2 cellular contexts compared by ENCODE assay signal in genomic region chr11:115276799-115277198, GRCh38.
TF ChIP-seq lines count a peak whose summit lies in the region.

No MANE protein-coding gene starts in this region.

TF ChIP-seq in SK-N-SH treated with all-trans-retinoic acid at 6 μM for 48 hours, 23 proteins besides CTCF, POLR2A, EP300 and RAD21 (continued from another document):
- TF ChIP-seq, protein P1, sequence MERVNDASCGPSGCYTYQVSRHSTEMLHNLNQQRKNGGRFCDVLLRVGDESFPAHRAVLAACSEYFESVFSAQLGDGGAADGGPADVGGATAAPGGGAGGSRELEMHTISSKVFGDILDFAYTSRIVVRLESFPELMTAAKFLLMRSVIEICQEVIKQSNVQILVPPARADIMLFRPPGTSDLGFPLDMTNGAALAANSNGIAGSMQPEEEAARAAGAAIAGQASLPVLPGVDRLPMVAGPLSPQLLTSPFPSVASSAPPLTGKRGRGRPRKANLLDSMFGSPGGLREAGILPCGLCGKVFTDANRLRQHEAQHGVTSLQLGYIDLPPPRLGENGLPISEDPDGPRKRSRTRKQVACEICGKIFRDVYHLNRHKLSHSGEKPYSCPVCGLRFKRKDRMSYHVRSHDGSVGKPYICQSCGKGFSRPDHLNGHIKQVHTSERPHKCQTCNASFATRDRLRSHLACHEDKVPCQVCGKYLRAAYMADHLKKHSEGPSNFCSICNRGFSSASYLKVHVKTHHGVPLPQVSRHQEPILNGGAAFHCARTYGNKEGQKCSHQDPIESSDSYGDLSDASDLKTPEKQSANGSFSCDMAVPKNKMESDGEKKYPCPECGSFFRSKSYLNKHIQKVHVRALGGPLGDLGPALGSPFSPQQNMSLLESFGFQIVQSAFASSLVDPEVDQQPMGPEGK (CRISPR knock-in tag; IDR thresholded peaks at IDR 0.05; ENCODE audit: borderline replicate concordance), result no peak
- TF ChIP-seq, protein P2, sequence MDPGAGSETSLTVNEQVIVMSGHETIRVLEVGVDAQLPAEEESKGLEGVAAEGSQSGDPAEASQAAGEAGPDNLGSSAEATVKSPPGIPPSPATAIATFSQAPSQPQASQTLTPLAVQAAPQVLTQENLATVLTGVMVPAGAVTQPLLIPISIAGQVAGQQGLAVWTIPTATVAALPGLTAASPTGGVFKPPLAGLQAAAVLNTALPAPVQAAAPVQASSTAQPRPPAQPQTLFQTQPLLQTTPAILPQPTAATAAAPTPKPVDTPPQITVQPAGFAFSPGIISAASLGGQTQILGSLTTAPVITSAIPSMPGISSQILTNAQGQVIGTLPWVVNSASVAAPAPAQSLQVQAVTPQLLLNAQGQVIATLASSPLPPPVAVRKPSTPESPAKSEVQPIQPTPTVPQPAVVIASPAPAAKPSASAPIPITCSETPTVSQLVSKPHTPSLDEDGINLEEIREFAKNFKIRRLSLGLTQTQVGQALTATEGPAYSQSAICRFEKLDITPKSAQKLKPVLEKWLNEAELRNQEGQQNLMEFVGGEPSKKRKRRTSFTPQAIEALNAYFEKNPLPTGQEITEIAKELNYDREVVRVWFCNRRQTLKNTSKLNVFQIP (CRISPR knock-in tag; IDR thresholded peaks at IDR 0.05; ENCODE audit: borderline replicate concordance, low read depth), result no peak
- no peak for TF ChIP-seq ZNF565 (CRISPR knock-in tag; conservative IDR thresholded peaks at IDR 0.05; ENCODE audit: low read depth)
- TF ChIP-seq OSR1 (CRISPR knock-in tag; IDR thresholded peaks at IDR 0.05), result no peak
- no peak; the same call in 1 of the 2 replicates for TF ChIP-seq GLIS3 (CRISPR knock-in tag; IDR thresholded peaks at IDR 0.05)
- TF ChIP-seq ZFP30 (CRISPR knock-in tag; IDR thresholded peaks at IDR 0.05), result no peak
- no peak for TF ChIP-seq RARB (CRISPR knock-in tag; IDR thresholded peaks at IDR 0.05)
- TF ChIP-seq, protein P3, sequence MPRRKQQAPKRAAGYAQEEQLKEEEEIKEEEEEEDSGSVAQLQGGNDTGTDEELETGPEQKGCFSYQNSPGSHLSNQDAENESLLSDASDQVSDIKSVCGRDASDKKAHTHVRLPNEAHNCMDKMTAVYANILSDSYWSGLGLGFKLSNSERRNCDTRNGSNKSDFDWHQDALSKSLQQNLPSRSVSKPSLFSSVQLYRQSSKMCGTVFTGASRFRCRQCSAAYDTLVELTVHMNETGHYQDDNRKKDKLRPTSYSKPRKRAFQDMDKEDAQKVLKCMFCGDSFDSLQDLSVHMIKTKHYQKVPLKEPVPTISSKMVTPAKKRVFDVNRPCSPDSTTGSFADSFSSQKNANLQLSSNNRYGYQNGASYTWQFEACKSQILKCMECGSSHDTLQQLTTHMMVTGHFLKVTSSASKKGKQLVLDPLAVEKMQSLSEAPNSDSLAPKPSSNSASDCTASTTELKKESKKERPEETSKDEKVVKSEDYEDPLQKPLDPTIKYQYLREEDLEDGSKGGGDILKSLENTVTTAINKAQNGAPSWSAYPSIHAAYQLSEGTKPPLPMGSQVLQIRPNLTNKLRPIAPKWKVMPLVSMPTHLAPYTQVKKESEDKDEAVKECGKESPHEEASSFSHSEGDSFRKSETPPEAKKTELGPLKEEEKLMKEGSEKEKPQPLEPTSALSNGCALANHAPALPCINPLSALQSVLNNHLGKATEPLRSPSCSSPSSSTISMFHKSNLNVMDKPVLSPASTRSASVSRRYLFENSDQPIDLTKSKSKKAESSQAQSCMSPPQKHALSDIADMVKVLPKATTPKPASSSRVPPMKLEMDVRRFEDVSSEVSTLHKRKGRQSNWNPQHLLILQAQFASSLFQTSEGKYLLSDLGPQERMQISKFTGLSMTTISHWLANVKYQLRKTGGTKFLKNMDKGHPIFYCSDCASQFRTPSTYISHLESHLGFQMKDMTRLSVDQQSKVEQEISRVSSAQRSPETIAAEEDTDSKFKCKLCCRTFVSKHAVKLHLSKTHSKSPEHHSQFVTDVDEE (CRISPR knock-in tag; IDR thresholded peaks at IDR 0.05), result peak; percentile 49; the same call in 1 of the 2 replicates
- peak; percentile 74; the same call in 1 of the 2 replicates for TF ChIP-seq TCF4 (CRISPR knock-in tag; IDR thresholded peaks at IDR 0.05; ENCODE audit: borderline replicate concordance)
- TF ChIP-seq, protein P4, sequence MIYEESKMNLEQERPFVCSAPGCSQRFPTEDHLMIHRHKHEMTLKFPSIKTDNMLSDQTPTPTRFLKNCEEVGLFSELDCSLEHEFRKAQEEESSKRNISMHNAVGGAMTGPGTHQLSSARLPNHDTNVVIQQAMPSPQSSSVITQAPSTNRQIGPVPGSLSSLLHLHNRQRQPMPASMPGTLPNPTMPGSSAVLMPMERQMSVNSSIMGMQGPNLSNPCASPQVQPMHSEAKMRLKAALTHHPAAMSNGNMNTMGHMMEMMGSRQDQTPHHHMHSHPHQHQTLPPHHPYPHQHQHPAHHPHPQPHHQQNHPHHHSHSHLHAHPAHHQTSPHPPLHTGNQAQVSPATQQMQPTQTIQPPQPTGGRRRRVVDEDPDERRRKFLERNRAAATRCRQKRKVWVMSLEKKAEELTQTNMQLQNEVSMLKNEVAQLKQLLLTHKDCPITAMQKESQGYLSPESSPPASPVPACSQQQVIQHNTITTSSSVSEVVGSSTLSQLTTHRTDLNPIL (CRISPR knock-in tag; IDR thresholded peaks at IDR 0.05; ENCODE audit: low read depth), result no peak
- no peak for TF ChIP-seq ZNF70 (CRISPR knock-in tag; IDR thresholded peaks at IDR 0.05)
- TF ChIP-seq ZNF8 (CRISPR knock-in tag; IDR thresholded peaks at IDR 0.05), result no peak

TF ChIP-seq in neural cell, 6 proteins besides CTCF, POLR2A, EP300 and RAD21 (continued from another document):
- TF ChIP-seq, protein P5, sequence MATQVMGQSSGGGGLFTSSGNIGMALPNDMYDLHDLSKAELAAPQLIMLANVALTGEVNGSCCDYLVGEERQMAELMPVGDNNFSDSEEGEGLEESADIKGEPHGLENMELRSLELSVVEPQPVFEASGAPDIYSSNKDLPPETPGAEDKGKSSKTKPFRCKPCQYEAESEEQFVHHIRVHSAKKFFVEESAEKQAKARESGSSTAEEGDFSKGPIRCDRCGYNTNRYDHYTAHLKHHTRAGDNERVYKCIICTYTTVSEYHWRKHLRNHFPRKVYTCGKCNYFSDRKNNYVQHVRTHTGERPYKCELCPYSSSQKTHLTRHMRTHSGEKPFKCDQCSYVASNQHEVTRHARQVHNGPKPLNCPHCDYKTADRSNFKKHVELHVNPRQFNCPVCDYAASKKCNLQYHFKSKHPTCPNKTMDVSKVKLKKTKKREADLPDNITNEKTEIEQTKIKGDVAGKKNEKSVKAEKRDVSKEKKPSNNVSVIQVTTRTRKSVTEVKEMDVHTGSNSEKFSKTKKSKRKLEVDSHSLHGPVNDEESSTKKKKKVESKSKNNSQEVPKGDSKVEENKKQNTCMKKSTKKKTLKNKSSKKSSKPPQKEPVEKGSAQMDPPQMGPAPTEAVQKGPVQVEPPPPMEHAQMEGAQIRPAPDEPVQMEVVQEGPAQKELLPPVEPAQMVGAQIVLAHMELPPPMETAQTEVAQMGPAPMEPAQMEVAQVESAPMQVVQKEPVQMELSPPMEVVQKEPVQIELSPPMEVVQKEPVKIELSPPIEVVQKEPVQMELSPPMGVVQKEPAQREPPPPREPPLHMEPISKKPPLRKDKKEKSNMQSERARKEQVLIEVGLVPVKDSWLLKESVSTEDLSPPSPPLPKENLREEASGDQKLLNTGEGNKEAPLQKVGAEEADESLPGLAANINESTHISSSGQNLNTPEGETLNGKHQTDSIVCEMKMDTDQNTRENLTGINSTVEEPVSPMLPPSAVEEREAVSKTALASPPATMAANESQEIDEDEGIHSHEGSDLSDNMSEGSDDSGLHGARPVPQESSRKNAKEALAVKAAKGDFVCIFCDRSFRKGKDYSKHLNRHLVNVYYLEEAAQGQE (IDR thresholded peaks at IDR 0.05; ENCODE audit: borderline replicate concordance), result no peak
